ENCODE assay signal across 9 cellular contexts in the genomic region with DNA sequence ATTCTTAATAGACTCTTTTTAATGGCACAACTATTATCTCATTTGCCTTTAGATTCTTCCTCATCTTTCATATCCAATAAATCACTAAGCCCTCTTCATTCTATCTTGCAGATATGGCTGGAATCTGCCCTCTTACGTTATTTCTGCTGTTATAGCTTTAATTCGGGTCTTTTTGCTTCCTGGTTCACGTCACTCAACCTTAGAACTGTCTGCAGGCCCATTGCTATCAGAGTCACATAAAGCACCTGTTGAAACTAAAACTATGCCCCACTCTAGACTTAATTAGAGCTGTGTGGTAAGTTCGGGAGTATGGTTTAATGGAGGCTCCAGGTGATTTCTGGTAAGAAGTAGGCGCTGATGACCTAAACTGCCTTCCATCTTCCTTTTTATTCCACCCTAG. TPM values are rescaled to one million over a fixed set of nuclear protein-coding genes. Genes with fewer than 3 reads are reported as not detected.
A peak's percentile ranks its signal among the peaks of the same experiment; 100 is the strongest.
DNase-seq lines count a peak whose midpoint lies in the region; ATAC-seq and TF ChIP-seq lines count a peak whose summit lies in the region.
"Had no signal": no experiment of that assay in that cellular context is flagged by ENCODE, and none has a peak within 500 bp of the region (broad histone marks: within the 10 kb centered on the region; RNA-seq: fewer than 3 reads in every experiment).

No MANE protein-coding gene starts in this region.

- H3K4me1 Mint-ChIP-seq in CD8-positive, alpha-beta T cell (ENCODE audit: low read depth), result peaks cover 50% of the 10 kb centered on the region
- peaks cover 35% of the 10 kb centered on the region for H3K4me1 Mint-ChIP-seq in central memory CD8-positive, alpha-beta T cell
- H3K4me1 Mint-ChIP-seq in natural killer cell treated with Interleukin-12 subunit alpha and Interleukin-12 subunit beta and Interleukin-15 and Interleukin-18, amount 100 ng/mL, for 72 hours (ENCODE audit: low read depth in 2 of 2), result peaks cover 15 to 19% of the 10 kb centered on the region in 2 donors

- peaks cover 24% of the 10 kb centered on the region for H3K36me3 Mint-ChIP-seq in CD8-positive, alpha-beta T cell
- H3K36me3 Mint-ChIP-seq in central memory CD8-positive, alpha-beta T cell (ENCODE audit: insufficient read depth), result peaks cover 13% of the 10 kb centered on the region
- no peaks in the 10 kb centered on the region for H3K36me3 Mint-ChIP-seq in natural killer cell treated with Interleukin-12 subunit alpha and Interleukin-12 subunit beta and Interleukin-15 and Interleukin-18, amount 100 ng/mL, for 72 hours

- CTCF ChIA-PET in CD8-positive, alpha-beta T cell (lab: Charles Lee), result interaction anchor here (1.4 kb wide), 1 partner anchor 185 kb away, joined by 4 read pairs; no protein-coding TSS in a partner anchor

- TF ChIP-seq CTCF in CD8-positive, alpha-beta T cell (IDR thresholded peaks at IDR 0.05), result no peak
- no peak for TF ChIP-seq CTCF in KMS-11 (conservative IDR thresholded peaks at IDR 0.05; ENCODE audit: low read depth, low read length)

- peak overlapping the region; percentile 85; the same call in 1 of the 2 replicates for H2AFZ ChIP-seq in KMS-11 (ENCODE audit: low read depth)

- H3K27ac ChIP-seq in CD8-positive, alpha-beta T cell (ENCODE audit: low read depth, low read length), result no peak overlapping the region
- no peak overlapping the region for H3K27ac ChIP-seq in KMS-11

- no peaks in the 10 kb centered on the region for H3K9me3 ChIP-seq in CD8-positive, alpha-beta T cell (ENCODE audit: low read length)

- no peaks in the 10 kb centered on the region for H4K20me1 ChIP-seq in KMS-11 (ENCODE audit: insufficient read depth)

- H3K4me1 ChIP-seq in CD8-positive, alpha-beta T cell (ENCODE audit: insufficient read depth, low read length), result peaks cover 19% of the 10 kb centered on the region
- H3K4me1 ChIP-seq in KMS-11 (ENCODE audit: low read depth, poor library complexity, severe bottlenecking), result peaks cover 14% of the 10 kb centered on the region

- no peak overlapping the region; the same call in 1 of the 2 replicates for H3K9ac ChIP-seq in KMS-11

- no peaks in the 10 kb centered on the region for H3K9me3 Mint-ChIP-seq in CD8-positive, alpha-beta T cell
- H3K9me3 Mint-ChIP-seq in central memory CD8-positive, alpha-beta T cell, result no peaks in the 10 kb centered on the region
- H3K9me3 Mint-ChIP-seq in natural killer cell treated with Interleukin-12 subunit alpha and Interleukin-12 subunit beta and Interleukin-15 and Interleukin-18, amount 100 ng/mL, for 72 hours, result no peaks in the 10 kb centered on the region

- H3K27me3 ChIP-seq in CD8-positive, alpha-beta T cell (ENCODE audit: insufficient read depth, low read length), result no peaks in the 10 kb centered on the region
- H3K27me3 ChIP-seq in KMS-11 (ENCODE audit: insufficient read depth, low read depth), result no peaks in the 10 kb centered on the region

- intact Hi-C loops in CD8-positive, alpha-beta T cell (cut with DNase I, micrococcal nuclease), result loop anchor here in 1 of 2 experiments (5.0 to 10.0 kb wide), 2 partner anchors 293 to 1424 kb away; no protein-coding TSS in a partner anchor

- peak overlapping the region; percentile 99 for H3K4me3 Mint-ChIP-seq in CD8-positive, alpha-beta T cell
- H3K4me3 Mint-ChIP-seq in central memory CD8-positive, alpha-beta T cell, result peak overlapping the region; percentile 97
- H3K4me3 Mint-ChIP-seq in natural killer cell treated with Interleukin-12 subunit alpha and Interleukin-12 subunit beta and Interleukin-15 and Interleukin-18, amount 100 ng/mL, for 72 hours, result peak overlapping the region; percentile 99

- peak overlapping the region; percentile 93 for H3K4me3 ChIP-seq in CD8-positive, alpha-beta T cell (ENCODE audit: low read depth, low read length)
- H3K4me3 ChIP-seq in KMS-11 (IDR thresholded peaks at IDR 0.05; ENCODE audit: insufficient read depth, low read depth, low read length), result no peak overlapping the region

- peaks cover 13% of the 10 kb centered on the region; the same call in 1 of the 2 replicates for H3K79me2 ChIP-seq in KMS-11 (ENCODE audit: insufficient read depth, low read depth)

- DNase-seq in CD8-positive, alpha-beta T cell, result no peak
- no peak for DNase-seq in central memory CD8-positive, alpha-beta T cell (ENCODE audit: low spot score in 2 of 2)
- no peak for DNase-seq in natural killer cell treated with Interleukin-12 subunit alpha and Interleukin-12 subunit beta and Interleukin-15 and Interleukin-18, amount 100 ng/mL, for 72 hours (ENCODE audit: low spot score)
- DNase-seq in NCI-H1105 treated with DMSO at 0.1 percent for 48 hours (lab: John Stamatoyannopoulos, UW), result no peak
- DNase-seq: KBM-7 had no signal

- peak overlapping the region; percentile 43 for H3K4me2 ChIP-seq in KMS-11

- no peak for ATAC-seq in CD8-positive, alpha-beta T cell
- ATAC-seq in central memory CD8-positive, alpha-beta T cell (replicated peaks; ENCODE audit: extremely low read depth, poor library complexity, severe bottlenecking), result no peak
- ATAC-seq in natural killer cell treated with Interleukin-12 subunit alpha and Interleukin-12 subunit beta and Interleukin-15 and Interleukin-18, amount 100 ng/mL, for 72 hours, result no peak
- ATAC-seq in HG02759 (IDR thresholded peaks at IDR 0.05; ENCODE audit: unreplicated experiment), result no peak
- ATAC-seq in GM19023 (IDR thresholded peaks at IDR 0.05; ENCODE audit: unreplicated experiment), result no peak
- no peak for ATAC-seq in GM18873 (IDR thresholded peaks at IDR 0.05; ENCODE audit: low FRiP score, unreplicated experiment)

- POLR2A ChIA-PET in CD8-positive, alpha-beta T cell (lab: Charles Lee), result interaction anchor here (0.6 to 0.8 kb wide), 2 partner anchors 121 to 521 kb away, joined by 3 to 5 read pairs; no protein-coding TSS in a partner anchor

- H3K27ac Mint-ChIP-seq in CD8-positive, alpha-beta T cell, result peak overlapping the region; percentile 12
- peak overlapping the region; percentile 100 for H3K27ac Mint-ChIP-seq in central memory CD8-positive, alpha-beta T cell (ENCODE audit: low read depth)
- H3K27ac Mint-ChIP-seq in natural killer cell treated with Interleukin-12 subunit alpha and Interleukin-12 subunit beta and Interleukin-15 and Interleukin-18, amount 100 ng/mL, for 72 hours, result peak overlapping the region; percentile 99

- no peaks in the 10 kb centered on the region for H3K36me3 ChIP-seq in CD8-positive, alpha-beta T cell (ENCODE audit: insufficient read depth, low read length)
- H3K36me3 ChIP-seq in KMS-11 (ENCODE audit: insufficient read depth), result no peaks in the 10 kb centered on the region

- H3K27me3 Mint-ChIP-seq in CD8-positive, alpha-beta T cell (ENCODE audit: low read depth), result no peaks in the 10 kb centered on the region
- H3K27me3 Mint-ChIP-seq in central memory CD8-positive, alpha-beta T cell, result no peaks in the 10 kb centered on the region
- no peaks in the 10 kb centered on the region for H3K27me3 Mint-ChIP-seq in natural killer cell treated with Interleukin-12 subunit alpha and Interleukin-12 subunit beta and Interleukin-15 and Interleukin-18, amount 100 ng/mL, for 72 hours

RNA-seq across cellular contexts. Expression of gene QRSL1, which starts 1.0 kb away (rescaled TPM):
- 10 to 100 TPM; 11.1 to 11.6 TPM for total RNA-seq in CD8-positive, alpha-beta T cell
- 10 to 100 TPM; 15.3 to 25.0 TPM for total RNA-seq in natural killer cell treated with Interleukin-12 subunit alpha and Interleukin-12 subunit beta and Interleukin-15 and Interleukin-18, amount 100 ng/mL, for 72 hours

RNA-seq across cellular contexts. Expression of gene RTN4IP1, which starts 1.1 kb away (rescaled TPM):
- total RNA-seq in CD8-positive, alpha-beta T cell, result 1 to 10 TPM; 1.8 to 1.9 TPM
- total RNA-seq in natural killer cell treated with Interleukin-12 subunit alpha and Interleukin-12 subunit beta and Interleukin-15 and Interleukin-18, amount 100 ng/mL, for 72 hours, result 1 to 10 TPM; 5.5 to 7.0 TPM

Comparison
In these comparisons a context has a peak if more than half of its experiments do, and no peak if none do; other contexts are left out.
1. H3K27ac Mint-ChIP-seq: peak in every context shown above with its lines; median percentile 100 in central memory CD8-positive, alpha-beta T cell; 99 in natural killer cell treated with Interleukin-12 subunit alpha and Interleukin-12 subunit beta and Interleukin-15 and Interleukin-18, amount 100 ng/mL, for 72 hours; 12 in CD8-positive, alpha-beta T cell.